Comparison of ENCODE assay signal across 14 cellular contexts in genomic region chr2:46040563-46041155, GRCh38.
"Had no signal": no experiment of that assay in that cellular context is flagged by ENCODE, and none has a peak within 500 bp of the region (broad histone marks: within the 10 kb centered on the region; RNA-seq: fewer than 3 reads in every experiment).

No MANE protein-coding gene starts in this region.

- H3K27ac Mint-ChIP-seq: activated naive CD8-positive, alpha-beta T cell treated with anti-CD3 and anti-CD28 coated beads for 36 hours; neural progenitor cell; type B pancreatic cell had no signal

- H3K27me3 ChIP-seq: body of pancreas, neural progenitor cell, suprapubic skin had no signal

- H3K36me3 ChIP-seq: neural progenitor cell, suprapubic skin had no signal

- ATAC-seq: activated CD4-positive, CD25-positive, alpha-beta regulatory T cell treated with anti-CD3 and anti-CD28 coated beads, Interleukin-2, amount 50 U/mL, for 24 hours; body of pancreas had no signal

- H3K27ac ChIP-seq: neural progenitor cell, suprapubic skin had no signal

- H3K4me3 Mint-ChIP-seq: activated naive CD8-positive, alpha-beta T cell treated with anti-CD3 and anti-CD28 coated beads for 36 hours; central memory CD8-positive, alpha-beta T cell; neural progenitor cell; type B pancreatic cell had no signal

- H3K4me3 ChIP-seq: body of pancreas, neural progenitor cell, suprapubic skin had no signal

- H3K4me1 ChIP-seq: neural progenitor cell, suprapubic skin had no signal

- H3K4me1 Mint-ChIP-seq: central memory CD8-positive, alpha-beta T cell had no signal

- H3K9me3 ChIP-seq: body of pancreas, suprapubic skin had no signal

- H3K36me3 Mint-ChIP-seq: activated naive CD8-positive, alpha-beta T cell treated with anti-CD3 and anti-CD28 coated beads for 36 hours; neural progenitor cell had no signal

- H3K9me3 Mint-ChIP-seq: activated naive CD8-positive, alpha-beta T cell treated with anti-CD3 and anti-CD28 coated beads for 36 hours; central memory CD8-positive, alpha-beta T cell; neural progenitor cell had no signal

- H3K27me3 Mint-ChIP-seq: activated naive CD8-positive, alpha-beta T cell treated with anti-CD3 and anti-CD28 coated beads for 36 hours; central memory CD8-positive, alpha-beta T cell; type B pancreatic cell had no signal

- DNase-seq: activated CD4-positive, alpha-beta T cell treated with anti-CD3 and anti-CD28 coated beads, Interleukin-2, amount 50 U/mL, for 4 hours; activated naive CD8-positive, alpha-beta T cell treated with anti-CD3 and anti-CD28 coated beads for 36 hours; amygdala; body of pancreas; cortex of kidney; effector CD4-positive, alpha-beta T cell; hippocampal formation; stimulated activated CD4-positive, alpha-beta T cell treated with anti-CD3 and anti-CD28 coated beads, Interleukin-2, amount 100 ng/mL, for 48 hours; stimulated activated naive CD4-positive, alpha-beta T cell had no signal
